ENCODE assay signal across 18 cellular contexts in the genomic region with DNA sequence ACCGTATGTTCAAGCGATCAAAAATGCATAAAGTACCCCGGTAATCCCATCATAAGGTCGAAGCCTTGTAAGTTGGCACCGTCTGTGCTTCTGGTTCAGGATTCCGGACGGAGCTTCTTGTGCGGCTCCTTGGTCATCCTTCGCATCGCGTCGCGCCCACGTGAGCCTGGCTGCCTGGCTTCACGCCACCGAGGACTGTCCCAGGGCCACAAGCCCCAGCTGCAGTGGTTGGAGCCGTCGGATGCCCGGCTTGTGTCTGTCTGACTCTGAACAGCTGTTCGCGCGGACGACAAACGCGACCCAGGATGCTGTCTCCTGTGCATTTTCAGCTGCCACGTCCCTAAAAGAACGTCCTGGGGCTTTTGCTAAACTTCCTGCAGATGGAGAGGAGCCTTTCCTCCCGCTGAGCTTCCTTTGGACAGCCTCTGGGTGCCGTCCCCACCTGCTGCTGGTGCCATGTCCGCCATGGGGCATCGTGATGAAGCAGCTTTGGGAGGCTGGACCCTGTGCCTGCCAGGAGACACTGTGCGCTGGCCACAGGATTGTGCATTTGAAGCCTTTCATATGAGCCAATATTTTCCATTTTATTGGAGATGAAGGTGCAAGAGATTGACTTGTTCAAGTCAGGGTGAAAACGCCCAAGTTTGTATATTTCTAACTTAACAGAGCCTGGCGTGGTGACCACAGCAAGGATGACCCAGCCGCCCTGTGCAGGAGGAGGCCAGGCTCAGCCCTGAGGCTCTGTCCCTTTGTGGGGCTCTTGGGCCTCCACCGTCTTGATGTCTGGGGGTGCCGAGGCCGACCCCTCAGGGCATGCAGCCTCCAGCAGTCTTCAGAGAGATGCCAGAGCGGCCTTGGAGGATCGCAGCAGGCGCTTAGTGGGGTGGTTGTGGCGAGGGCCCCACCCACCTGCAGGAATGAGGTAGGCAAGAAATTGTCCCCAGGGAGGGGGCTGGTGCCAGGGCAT.
"Had no signal": no experiment of that assay in that cellular context is flagged by ENCODE, and none has a peak within 500 bp of the region (broad histone marks: within the 10 kb centered on the region; RNA-seq: fewer than 3 reads in every experiment).

No MANE protein-coding gene starts in this region.

- H3K4me3 Mint-ChIP-seq: activated naive CD8-positive, alpha-beta T cell; activated T-cell treated with anti-CD3 and anti-CD28 coated beads, Interleukin-2, amount 50 U/mL, for 4 hours; naive thymus-derived CD8-positive, alpha-beta T cell; T-cell had no signal

- H3K9me3 Mint-ChIP-seq: activated T-cell treated with anti-CD3 and anti-CD28 coated beads, Interleukin-2, amount 50 U/mL, for 4 hours; T-cell had no signal

- DNase-seq: activated CD4-positive, alpha-beta T cell treated with anti-CD3 and anti-CD28 coated beads, Interleukin-2, amount 50 U/mL, for 1 hour; activated CD8-positive, alpha-beta memory T cell treated with anti-CD3 and anti-CD28 coated beads, Interleukin-2, amount 50 U/mL, for 4 hours; activated gamma-delta T cell treated with Interleukin-2 at 50 U/mL for 16 hours; activated T-cell treated with anti-CD3 and anti-CD28 coated beads, Interleukin-2, amount 50 U/mL, for 4 hours; colonic mucosa; effector CD4-positive, alpha-beta T cell; heart right ventricle; kidney glomerular epithelial cell; mesendoderm; naive thymus-derived CD8-positive, alpha-beta T cell; stimulated activated CD4-positive, alpha-beta T cell treated with anti-CD3 and anti-CD28 coated beads, Interleukin-12 subunit alpha, Interleukin-12 subunit beta, amount 100 ng/mL, for 4 hours; stimulated activated naive CD4-positive, alpha-beta T cell; transverse colon had no signal

- H3K27me3 ChIP-seq: colonic mucosa, gastroesophageal sphincter, heart right ventricle, ovary, transverse colon had no signal

- H3K36me3 Mint-ChIP-seq: activated naive CD8-positive, alpha-beta T cell; naive thymus-derived CD8-positive, alpha-beta T cell; T-cell had no signal

- H3K36me3 ChIP-seq: colonic mucosa, gastroesophageal sphincter, heart right ventricle, ovary, transverse colon had no signal

- H3K4me3 ChIP-seq: colonic mucosa, gastroesophageal sphincter, heart right ventricle, ovary, transverse colon had no signal

- H3K9me3 ChIP-seq: colonic mucosa, gastroesophageal sphincter, heart right ventricle, ovary, transverse colon had no signal

- H3K27ac ChIP-seq: colonic mucosa, gastroesophageal sphincter, heart right ventricle, ovary, transverse colon had no signal

- H3K4me1 ChIP-seq: colonic mucosa, gastroesophageal sphincter, transverse colon had no signal

- H3K27ac Mint-ChIP-seq: activated naive CD8-positive, alpha-beta T cell; naive thymus-derived CD8-positive, alpha-beta T cell; T-cell had no signal

- ATAC-seq: activated T-cell treated with anti-CD3 and anti-CD28 coated beads, Interleukin-2, amount 50 U/mL, for 4 hours; gastroesophageal sphincter; heart right ventricle; naive thymus-derived CD8-positive, alpha-beta T cell; SK-N-SH treated with all-trans-retinoic acid at 6 μM for 48 hours; T-cell had no signal
